In genomic region chr7:110827287-110827855, GRCh38 we compare ENCODE assay signal across 27 cellular contexts.
"Had no signal": no experiment of that assay in that cellular context is flagged by ENCODE, and none has a peak within 500 bp of the region (broad histone marks: within the 10 kb centered on the region; RNA-seq: fewer than 3 reads in every experiment).

No MANE protein-coding gene starts in this region.

- H3K4me1 ChIP-seq: foreskin keratinocyte had no signal

- H3K4me3 ChIP-seq: esophagus muscularis mucosa, gastroesophageal sphincter had no signal

- H3K27ac ChIP-seq: brain microvascular endothelial cell, esophagus muscularis mucosa, foreskin keratinocyte, gastroesophageal sphincter had no signal

- DNase-seq: activated CD4-positive, alpha-beta memory T cell treated with anti-CD3 and anti-CD28 coated beads, Interleukin-2, amount 10 ng/mL, durations not matched to agents 7 days and 5 days; activated CD4-positive, alpha-beta T cell treated with anti-CD3 and anti-CD28 coated beads for 1 hour; activated CD4-positive, alpha-beta T cell treated with anti-CD3 and anti-CD28 coated beads for 4 hours; activated CD4-positive, alpha-beta T cell treated with anti-CD3 and anti-CD28 coated beads, Interleukin-2, amount 10 ng/mL, durations not matched to agents 7 days and 5 days; activated CD4-positive, alpha-beta T cell treated with anti-CD3 and anti-CD28 coated beads, Interleukin-2, amount 50 U/mL, for 4 hours; activated CD4-positive, CD25-positive, alpha-beta regulatory T cell; activated CD8-positive, alpha-beta memory T cell treated with anti-CD3 and anti-CD28 coated beads, Interleukin-2, amount 50 U/mL, for 48 hours; activated gamma-delta T cell; activated naive CD4-positive, alpha-beta T cell; activated naive CD4-positive, alpha-beta T cell treated with anti-CD3 and anti-CD28 coated beads, Interleukin-2, amount 10 ng/mL, durations not matched to agents 7 days and 5 days; activated naive CD8-positive, alpha-beta T cell treated with anti-CD3 and anti-CD28 coated beads, Interleukin-2, amount 10 ng/mL, durations not matched to agents 7 days and 5 days; activated T-cell treated with anti-CD3 and anti-CD28 coated beads for 4 hours; activated T-cell treated with anti-CD3 and anti-CD28 coated beads, Interleukin-2, amount 50 U/mL, for 24 hours; activated T-cell treated with anti-CD3 and anti-CD28 coated beads, Interleukin-2, amount 50 U/mL, for 72 hours; brain microvascular endothelial cell; caudate nucleus; cortex of kidney; dermis blood vessel endothelial cell; effector CD4-positive, alpha-beta T cell; effector memory CD8-positive, alpha-beta T cell; erythroblast; foreskin keratinocyte; head of caudate nucleus; T-helper 2 cell had no signal

- H3K27me3 ChIP-seq: brain microvascular endothelial cell, esophagus muscularis mucosa, foreskin keratinocyte, gastroesophageal sphincter had no signal

- H3K9me3 ChIP-seq: esophagus muscularis mucosa, gastroesophageal sphincter had no signal

- H3K36me3 ChIP-seq: brain microvascular endothelial cell, esophagus muscularis mucosa, gastroesophageal sphincter had no signal

- ATAC-seq: activated naive CD4-positive, alpha-beta T cell treated with anti-CD3 and anti-CD28 coated beads, Interleukin-2, amount 50 U/mL, for 72 hours; activated T-cell treated with anti-CD3 and anti-CD28 coated beads, Interleukin-2, amount 50 U/mL, for 72 hours; effector memory CD8-positive, alpha-beta T cell; foreskin keratinocyte; gastroesophageal sphincter had no signal
